Comparison of ENCODE assay signal across 7 cellular contexts in the genomic region with DNA sequence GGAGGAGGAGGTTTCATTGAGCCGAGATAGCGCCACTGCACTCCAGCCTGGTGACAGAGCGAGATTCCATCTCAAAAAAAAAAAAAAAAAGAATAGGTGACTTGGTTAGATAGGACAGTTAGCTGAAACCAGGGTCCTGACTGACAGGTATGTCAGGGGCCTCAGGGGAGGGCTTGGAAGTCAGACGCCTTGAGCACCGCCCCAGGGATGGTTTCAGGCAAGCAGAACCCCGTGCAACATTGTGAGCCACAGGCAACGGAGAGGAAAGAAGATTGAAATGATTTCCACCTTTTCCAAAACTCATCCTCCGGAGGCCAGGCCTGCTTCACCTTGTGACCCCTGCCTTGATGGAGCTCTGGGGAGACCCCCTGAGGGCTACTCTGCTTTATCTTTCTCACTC. TPM values are rescaled to one million over a fixed set of nuclear protein-coding genes. Genes with fewer than 3 reads are reported as not detected.
"Had no signal": no experiment of that assay in that cellular context is flagged by ENCODE, and none has a peak within 500 bp of the region (broad histone marks: within the 10 kb centered on the region; RNA-seq: fewer than 3 reads in every experiment).

No MANE protein-coding gene starts in this region.

- H3K4me3 ChIP-seq: K562 had no signal

- ATAC-seq: HepG2, K562 had no signal

- H3K27ac ChIP-seq: HL-60 had no signal

- DNase-seq: IMR-90 had no signal

RNA-seq across cellular contexts. Expression of gene UCMA, which starts 8.6 kb away (rescaled TPM):
- total RNA-seq: HepG2, HT-29, HT1080, IMR-90, K562 had no signal
- polyA plus RNA-seq: HepG2, IgD-negative memory B cell, IMR-90, K562 had no signal
